Comparison of ENCODE assay signal across 21 cellular contexts in genomic region chr20:6480328-6481030, GRCh38.
A peak's percentile ranks its signal among the peaks of the same experiment; 100 is the strongest.
DNase-seq lines count a peak whose midpoint lies in the region; ATAC-seq and TF ChIP-seq lines count a peak whose summit lies in the region.
"Had no signal": no experiment of that assay in that cellular context is flagged by ENCODE, and none has a peak within 500 bp of the region (broad histone marks: within the 10 kb centered on the region; RNA-seq: fewer than 3 reads in every experiment).

No MANE protein-coding gene starts in this region.

- H3K4me1 ChIP-seq in mesendoderm (ENCODE audit: control insufficient read depth, low read depth, low read length) = no peaks in the 10 kb centered on the region
- H3K4me1 ChIP-seq: BLaER1 treated with 17β-estradiol and CSF1 and Interleukin-3, amounts not matched to agents 10 nM and 100 nM; SJCRH30 had no signal

- H3K79me2 ChIP-seq in mesendoderm (ENCODE audit: control insufficient read depth, insufficient read depth, low read length) = no peaks in the 10 kb centered on the region

- H3K27ac ChIP-seq in mesendoderm (ENCODE audit: low read depth, low read length) (no peak overlapping the region), WERI-Rb-1 (no peak overlapping the region)
- H3K27ac ChIP-seq: 22Rv1; BLaER1 treated with 17β-estradiol and CSF1 and Interleukin-3, amounts not matched to agents 10 nM and 100 nM; HL-60; SJCRH30 had no signal

- WGBS in mesendoderm (ENCODE audit: extremely low coverage, insufficient coverage, low lambda C conversion rate) = no CpG with 5 or more reads among the region's 6 CpGs

- H3K9me3 Mint-ChIP-seq in nephron progenitor cell = peaks cover 5% of the 10 kb centered on the region

- no peak for ATAC-seq in GM18861 (IDR thresholded peaks at IDR 0.05; ENCODE audit: unreplicated experiment)
- ATAC-seq: HepG2, K562, T-cell had no signal

- no peaks in the 10 kb centered on the region for H3K4me1 Mint-ChIP-seq in nephron progenitor cell
- H3K4me1 Mint-ChIP-seq: CD4-positive, alpha-beta memory T cell; T-cell had no signal

- no peak overlapping the region for H3K18ac ChIP-seq in mesendoderm (ENCODE audit: low read length)

- H2BK120ac ChIP-seq in mesendoderm (ENCODE audit: low read depth, low read length) = no peak overlapping the region

- no peak overlapping the region for H2BK15ac ChIP-seq in mesendoderm (replicated peaks; ENCODE audit: low read depth)

- no peaks in the 10 kb centered on the region for H3K9me3 ChIP-seq in WERI-Rb-1 (ENCODE audit: severe bottlenecking)
- H3K9me3 ChIP-seq: SJCRH30 had no signal

- H4K8ac ChIP-seq in mesendoderm (ENCODE audit: low read depth, low read length) = peak overlapping the region; percentile 28

- no peaks in the 10 kb centered on the region for H3K36me3 Mint-ChIP-seq in nephron progenitor cell (ENCODE audit: low read depth)
- H3K36me3 Mint-ChIP-seq: CD4-positive, alpha-beta memory T cell; T-cell had no signal

- TF ChIP-seq CTCF in WERI-Rb-1 (IDR thresholded peaks at IDR 0.05; ENCODE audit: low read depth, low read length) = no peak
- no peak for TF ChIP-seq CTCF in nephron progenitor cell (IDR thresholded peaks at IDR 0.05)

- H3K23ac ChIP-seq in mesendoderm (ENCODE audit: low read length) = no peak overlapping the region

- no peak overlapping the region for H3K4me3 ChIP-seq in mesendoderm (ENCODE audit: low read length)
- no peak overlapping the region for H3K4me3 ChIP-seq in WERI-Rb-1 (ENCODE audit: low read depth, low read length)
- H3K4me3 ChIP-seq: BLaER1 treated with 17β-estradiol and CSF1 and Interleukin-3, amounts not matched to agents 10 nM and 100 nM; K562; SJCRH30 had no signal

- H3K27me3 ChIP-seq in mesendoderm (ENCODE audit: insufficient read depth, low read length, poor library complexity) (no peaks in the 10 kb centered on the region), WERI-Rb-1 (ENCODE audit: insufficient read depth, low read depth, severe bottlenecking) (peaks cover 5% of the 10 kb centered on the region)
- H3K27me3 ChIP-seq: BLaER1 treated with 17β-estradiol and CSF1 and Interleukin-3, amounts not matched to agents 10 nM and 100 nM; SJCRH30 had no signal

- no peak overlapping the region for H3K9ac ChIP-seq in mesendoderm (ENCODE audit: low read length)
- H3K9ac ChIP-seq: BLaER1 treated with 17β-estradiol and CSF1 and Interleukin-3, amounts not matched to agents 10 nM and 100 nM had no signal

- DNase-seq in NCI-H1092 treated with DMSO at 0.1 percent for 48 hours (lab: John Stamatoyannopoulos, UW) (peak; percentile 50), NCI-H1092 (lab: John Stamatoyannopoulos, UW) (no peak), NCI-H2081 (lab: John Stamatoyannopoulos, UW) (peak; percentile 51 to 89), NCI-H774 (lab: John Stamatoyannopoulos, UW) (peak; percentile 11), mesendoderm (no peak), WERI-Rb-1 (no peak), nephron progenitor cell (no peak)
- DNase-seq: CD4-positive, alpha-beta memory T cell; MM.1S; NCI-H1048; NCI-H187; NCI-H226; NCI-H526 treated with DMSO at 0.1 percent for 48 hours; SJCRH30; T-cell had no signal

- no peak overlapping the region for H4K5ac ChIP-seq in mesendoderm (ENCODE audit: low read length)

- H3K4me2 ChIP-seq in mesendoderm (ENCODE audit: low read length) = no peak overlapping the region
- H3K4me2 ChIP-seq: BLaER1 treated with 17β-estradiol and CSF1 and Interleukin-3, amounts not matched to agents 10 nM and 100 nM had no signal

- no peak overlapping the region for H3K27ac Mint-ChIP-seq in nephron progenitor cell
- H3K27ac Mint-ChIP-seq: CD4-positive, alpha-beta memory T cell; T-cell had no signal

- H2AK5ac ChIP-seq in mesendoderm (ENCODE audit: low read length) = no peak overlapping the region

- peaks cover 3% of the 10 kb centered on the region for H3K27me3 Mint-ChIP-seq in nephron progenitor cell (ENCODE audit: low read depth, poor library complexity)
- H3K27me3 Mint-ChIP-seq: CD4-positive, alpha-beta memory T cell; T-cell had no signal

- H3K4me3 Mint-ChIP-seq in nephron progenitor cell = no peak overlapping the region
- H3K4me3 Mint-ChIP-seq: CD4-positive, alpha-beta memory T cell; T-cell had no signal

- H3K36me3 ChIP-seq in mesendoderm (ENCODE audit: control insufficient read depth, insufficient read depth, low read length) = no peaks in the 10 kb centered on the region
- no peaks in the 10 kb centered on the region for H3K36me3 ChIP-seq in WERI-Rb-1
- H3K36me3 ChIP-seq: BLaER1 treated with 17β-estradiol and CSF1 and Interleukin-3, amounts not matched to agents 10 nM and 100 nM; SJCRH30 had no signal

- no peaks in the 10 kb centered on the region for H3K79me1 ChIP-seq in mesendoderm (ENCODE audit: low read length)

- no peak overlapping the region for H3K56ac ChIP-seq in mesendoderm (ENCODE audit: low read length)

- no peak overlapping the region for H3K4ac ChIP-seq in mesendoderm (ENCODE audit: low read depth, low read length)

- H2BK5ac ChIP-seq in mesendoderm (ENCODE audit: low read length) = no peak overlapping the region

Comparison
In these comparisons a context has a peak if more than half of its experiments do, and no peak if none do; other contexts are left out.
1. DNase-seq: peak in NCI-H1092 treated with DMSO at 0.1 percent for 48 hours (single experiment), NCI-H2081 (2 of 2) and NCI-H774 (single experiment); none in NCI-H1092 (single experiment), mesendoderm (single experiment), WERI-Rb-1 (single experiment) and nephron progenitor cell (single experiment).